8 cellular contexts compared by ENCODE assay signal in the genomic region with DNA sequence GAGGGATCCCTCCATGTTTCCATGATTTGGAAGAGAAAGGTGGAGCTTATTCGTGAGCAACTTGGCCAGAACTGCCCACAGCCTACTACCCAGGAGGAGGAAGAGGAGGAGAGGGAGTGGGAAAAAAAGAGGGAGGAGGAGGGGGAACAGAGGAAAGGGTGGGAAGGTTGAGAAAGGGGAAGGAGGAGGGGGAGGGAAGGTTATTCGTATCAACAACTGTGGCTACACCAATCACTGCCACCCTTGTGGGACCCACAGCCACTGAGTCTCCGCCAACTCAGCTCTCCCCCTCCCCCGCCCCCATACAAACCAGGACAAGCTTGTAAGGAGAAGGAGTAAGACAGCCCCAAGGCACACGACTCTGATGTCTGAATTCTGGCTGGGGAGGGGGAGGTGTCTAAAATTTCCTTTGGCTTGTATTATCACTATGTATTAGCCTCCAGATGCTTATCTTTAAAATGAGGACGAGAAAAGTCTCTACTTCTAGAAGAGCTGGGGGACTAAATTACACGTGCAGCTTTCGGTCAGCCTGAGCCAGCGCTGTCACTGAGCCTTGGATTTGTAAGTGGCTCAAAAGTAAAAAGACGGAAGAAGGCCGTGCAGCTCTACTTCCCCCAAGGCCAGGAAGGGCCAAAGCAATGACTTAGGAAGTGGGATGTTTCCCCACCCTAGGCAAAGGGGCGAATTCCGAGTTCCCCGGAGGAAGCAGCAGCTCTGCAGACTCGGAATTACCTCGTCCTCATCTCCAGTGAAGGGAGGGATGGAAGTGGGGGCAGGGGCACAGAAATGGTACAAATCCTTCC. TPM values are rescaled to one million over a fixed set of nuclear protein-coding genes. Genes with fewer than 3 reads are reported as not detected.
A peak's percentile ranks its signal among the peaks of the same experiment; 100 is the strongest.
DNase-seq lines count a peak whose midpoint lies in the region; ATAC-seq and TF ChIP-seq lines count a peak whose summit lies in the region.

No MANE protein-coding gene starts in this region.

- POLR2A ChIA-PET in Panc1 (lab: Charles Lee), result interaction anchor here (0.7 to 1.0 kb wide), 2 partner anchors 45 to 75 kb away, joined by 3 to 14 read pairs; a partner anchor contains a TSS

- ATAC-seq in Panc1 (peak; percentile 43), thoracic aorta (ENCODE audit: insufficient number of reproducible peaks, low FRiP score, low read depth) (no peak), HG03135 (IDR thresholded peaks at IDR 0.05; ENCODE audit: unreplicated experiment) (no peak), GM21786 (IDR thresholded peaks at IDR 0.05; ENCODE audit: unreplicated experiment) (no peak), esophagus mucosa (no peak)

- no TSS peak for BruUV-seq in Panc1 (replicated peaks; lab: Mats Ljungman, UMichigan)

- H3K9ac ChIP-seq in liver (ENCODE audit: low read depth in 1 of 2, low read length in 2 of 2), result peak overlapping the region; percentile 66 to 91

- TF ChIP-seq CTCF in GM12865 (IDR thresholded peaks at IDR 0.05; ENCODE audit: insufficient read depth, low read depth, low read length, missing control alignments), result no peak
- TF ChIP-seq CTCF in Panc1 (IDR thresholded peaks at IDR 0.05), result no peak
- TF ChIP-seq CTCF in liver (IDR thresholded peaks at IDR 0.05; ENCODE audit: low read depth, low read length, missing input control), result no peak
- TF ChIP-seq CTCF in thoracic aorta (IDR thresholded peaks at IDR 0.05), result no peak

- no peaks in the 10 kb centered on the region for H3K27me3 ChIP-seq in Panc1 (ENCODE audit: control insufficient read depth, insufficient read depth, low read length)
- no peaks in the 10 kb centered on the region for H3K27me3 ChIP-seq in liver (ENCODE audit: control insufficient read depth in 4 of 4, insufficient read depth in 4 of 4, low read length in 3 of 4)
- no peaks in the 10 kb centered on the region for H3K27me3 ChIP-seq in thoracic aorta (replicated peaks; ENCODE audit: insufficient read depth)

- TF ChIP-seq RAD21 in liver (IDR thresholded peaks at IDR 0.05), result peak in 1 of 2 donors; percentile 11

- in situ Hi-C loops in Panc1 (cut with HindIII; ENCODE audit: low pct_unique_long_range_greater_than_20kb, low sequenced_read_pairs), result no loop called here

- H3K27ac ChIP-seq in Panc1 (ENCODE audit: low read length) (peak overlapping the region; percentile 97), caudate nucleus (ENCODE audit: low read depth, low read length) (peak overlapping the region; percentile 86), liver (ENCODE audit: low read depth in 1 of 2, low read length in 2 of 2) (peak overlapping the region; percentile 81 to 83), thoracic aorta (peak overlapping the region; percentile 59 to 87)

- H3K4me1 ChIP-seq in Panc1 (ENCODE audit: control insufficient read depth, insufficient read depth, low read length), result peaks cover 45% of the 10 kb centered on the region
- peaks cover 3 to 46% (median 26%) of the 10 kb centered on the region in 4 donors for H3K4me1 ChIP-seq in liver (ENCODE audit: control insufficient read depth in 4 of 4, insufficient read depth in 4 of 4, low read length in 3 of 4)
- H3K4me1 ChIP-seq in thoracic aorta (ENCODE audit: control insufficient read depth in 1 of 2, low read depth in 2 of 2), result peaks cover 34 to 39% of the 10 kb centered on the region in 2 donors

- WGBS in liver, result 17% methylated on average over 16 of the region's 16 CpGs

- H3K36me3 ChIP-seq in Panc1 (ENCODE audit: control insufficient read depth, insufficient read depth, low read length) (peaks cover 8% of the 10 kb centered on the region; the same call in 1 of the 2 replicates), liver (ENCODE audit: control insufficient read depth in 4 of 4, insufficient read depth in 3 of 4, low read depth in 1 of 4, low read length in 3 of 4) (no peaks in the 10 kb centered on the region), thoracic aorta (no peaks in the 10 kb centered on the region)

- intact Hi-C loops in Panc1 (cut with micrococcal nuclease; ENCODE audit: unreplicated experiment), result loop anchor here (5.0 kb wide), 1 partner anchor 45 kb away; no protein-coding TSS in a partner anchor

- H3K4me3 ChIP-seq in GM12865 (ENCODE audit: low read depth, low read length) (peak overlapping the region; percentile 93), Panc1 (ENCODE audit: low read depth in 2 of 2, low read length in 2 of 2) (peak overlapping the region; percentile 75 to 92), liver (ENCODE audit: low read depth in 1 of 3, low read length in 3 of 3) (peak overlapping the region; percentile 87 to 97 (median 91)), thoracic aorta (peak overlapping the region; percentile 90)

- no peaks in the 10 kb centered on the region for H3K9me3 ChIP-seq in Panc1 (ENCODE audit: control insufficient read depth, insufficient read depth, low read depth, low read length)
- no peaks in the 10 kb centered on the region for H3K9me3 ChIP-seq in liver (ENCODE audit: control insufficient read depth in 4 of 4, low read length in 3 of 4)
- no peaks in the 10 kb centered on the region for H3K9me3 ChIP-seq in thoracic aorta

- CTCF ChIA-PET in Panc1 (lab: Charles Lee), result interaction anchor here (0.7 kb wide), 1 partner anchor 45 kb away, joined by 3 read pairs; no protein-coding TSS in a partner anchor

- DNase-seq in GM12865 (ENCODE audit: low read depth) (peak; percentile 38), Panc1 (ENCODE audit: low read depth, low spot score) (no peak), caudate nucleus (lab: John Stamatoyannopoulos, UW) (peak in 7 of 61 donors; percentile 11 to 50 (median 20)), thoracic aorta (ENCODE audit: low spot score) (no peak)

TF ChIP-seq in liver, 16 proteins besides CTCF, POLR2A, EP300 and RAD21:
- TF ChIP-seq TAF1 (conservative IDR thresholded peaks at IDR 0.05) (no peak), EGR1 (IDR thresholded peaks at IDR 0.05; ENCODE audit: low read depth in 2 of 2) (peak in 1 of 2 donors; percentile 25), NR2F2 (IDR thresholded peaks at IDR 0.05) (peak; percentile 34)

RNA-seq across cellular contexts. Expression of a gene that starts 1.0 kb away (rescaled TPM):
- 695 TPM for total RNA-seq in Panc1 (2021; ENCODE audit: unreplicated experiment)
- polyA plus RNA-seq in Panc1 (2012; ENCODE audit: insufficient read length), result 830 TPM
- 10 to 100 TPM; 49.3 to 50.0 TPM for total RNA-seq in liver
- 100 to 1,000 TPM; 104 to 114 TPM for polyA plus RNA-seq in liver
- total RNA-seq in thoracic aorta, result 100 to 1,000 TPM in 1 of 2 donors, 10 to 100 TPM in 1; 69.9 to 184 TPM
- total RNA-seq in esophagus mucosa, result 164 TPM
